23 cellular contexts compared by ENCODE assay signal in genomic region chr9:136014928-136015633, GRCh38. TPM values are rescaled to one million over a fixed set of nuclear protein-coding genes. Genes with fewer than 3 reads are reported as not detected.
A peak's percentile ranks its signal among the peaks of the same experiment; 100 is the strongest.
DNase-seq lines count a peak whose midpoint lies in the region; ATAC-seq, FAIRE-seq and TF ChIP-seq lines count a peak whose summit lies in the region.
"Had no signal": no experiment of that assay in that cellular context is flagged by ENCODE, and none has a peak within 500 bp of the region (broad histone marks: within the 10 kb centered on the region; RNA-seq: fewer than 3 reads in every experiment).

No MANE protein-coding gene starts in this region.

- no peaks in the 10 kb centered on the region for H3K27me3 ChIP-seq in H1 (replicated peaks in 1 of 4; ENCODE audit: control insufficient read depth in 3 of 4, extremely low read depth in 1 of 4, insufficient read depth in 3 of 4, low read length in 3 of 4)
- H3K27me3 ChIP-seq in lower lobe of right lung (ENCODE audit: low read depth) = no peaks in the 10 kb centered on the region
- H3K27me3 ChIP-seq in upper lobe of right lung = no peaks in the 10 kb centered on the region
- H3K27me3 ChIP-seq: esophagus muscularis mucosa, SJCRH30 had no signal

- no peak for TF ChIP-seq POLR2A in H1 (IDR thresholded peaks at IDR 0.05; ENCODE audit: control extremely low read depth in 1 of 2, low read depth in 2 of 2, low read length in 2 of 2)

- 89% methylated on average over 14 of the region's 19 CpGs; no CpG with 5 or more reads in 1 of the 2 experiments for WGBS in H1 (ENCODE audit: extremely low coverage in 1 of 2, insufficient coverage in 1 of 2, insufficient read length in 1 of 2, insufficient replicate concordance in 2 of 2, low coverage in 1 of 2, low lambda C conversion rate in 2 of 2, missing lambda C conversion rate in 1 of 2), 2 experiments

- peak overlapping the region; percentile 95 for H4K91ac ChIP-seq in H1 (replicated peaks; ENCODE audit: insufficient read length, low read length)

- H3K36me3 ChIP-seq in H1 (ENCODE audit: control insufficient read depth in 2 of 4, insufficient read depth in 4 of 4, low read length in 3 of 4) (no peaks in the 10 kb centered on the region; a peak in 1 of 8 replicates), lower lobe of right lung (peaks cover 42% of the 10 kb centered on the region), upper lobe of right lung (peaks cover 22% of the 10 kb centered on the region)
- H3K36me3 ChIP-seq: SJCRH30 had no signal

- POLR2A ChIA-PET in H1 (lab: Charles Lee; ENCODE audit: partially characterized antibody) = interaction anchor here (1.5 kb wide), 1 partner anchor 26 kb away, joined by 3 read pairs; no protein-coding TSS in a partner anchor

- CTCF ChIA-PET in H1 (lab: Charles Lee; ENCODE audit: partially characterized antibody) = interaction anchor here (0.7 to 1.6 kb wide), 7 partner anchors 26 to 156 kb away, joined by 3 to 6 read pairs (median 4); no protein-coding TSS in a partner anchor

- intact Hi-C loops in cardiac septum (cut with DNase I) (no loop called here), left cardiac atrium (cut with DNase I) (no loop called here), lower lobe of right lung (cut with DNase I) (no loop called here), upper lobe of right lung (cut with DNase I) (no loop called here)

- no peak for FAIRE-seq in H1 (lab: Jason Lieb, UNC)
- FAIRE-seq: astrocyte, frontal cortex, keratinocyte had no signal

- 0 out of 2 replicates have a peak overlapping the region, but pooled peaks have one; percentile 36 for H2BK15ac ChIP-seq in H1 (ENCODE audit: low read length)

- peaks cover 0 to 6% of the 10 kb centered on the region in 2 experiments for H4K20me1 ChIP-seq in H1 (replicated peaks in 1 of 2; ENCODE audit: control insufficient read depth in 1 of 2, insufficient read depth in 2 of 2, low read length in 2 of 2)

- DNase-seq in cardiac septum (ENCODE audit: low spot score) (peak; percentile 38), left cardiac atrium (no peak), H1 (ENCODE audit: low read depth in 1 of 2, low spot score in 2 of 2) (no peak), lower lobe of right lung (peak; percentile 33), upper lobe of right lung (peak; percentile 53), NCI-H187 treated with DMSO at 0.1 percent for 48 hours (lab: John Stamatoyannopoulos, UW) (no peak), anterior cingulate cortex (lab: John Stamatoyannopoulos, UW) (no peak)
- DNase-seq: activated CD4-positive, alpha-beta T cell treated with anti-CD3 and anti-CD28 coated beads, Interleukin-2, amount 10 ng/mL, durations not matched to agents 24 days and 14 days; activated naive CD4-positive, alpha-beta T cell; CD4-positive, CD25-positive, alpha-beta regulatory T cell; cerebellar nuclear complex; effector CD4-positive, alpha-beta T cell; mesendoderm; naive B cell; NCI-H1105 treated with DMSO at 0.1 percent for 48 hours; NCI-H2081; PC-3 had no signal

- no peak overlapping the region; the same call in 1 of the 2 replicates for H2AK5ac ChIP-seq in H1 (ENCODE audit: low read depth, low read length)

- no peak for TF ChIP-seq RAD21 in H1 (IDR thresholded peaks at IDR 0.05 in 1 of 2, conservative IDR thresholded peaks at IDR 0.05 in 1 of 2; ENCODE audit: low read depth in 2 of 2, low read length in 2 of 2)

- H3K56ac ChIP-seq in H1 (replicated peaks; ENCODE audit: insufficient read length, low read depth, low read length) = no peak overlapping the region

- no peak overlapping the region for H3K4me2 ChIP-seq in H1 (ENCODE audit: insufficient read depth in 1 of 2, low read depth in 2 of 2, low read length in 2 of 2)

- no peak overlapping the region for H2BK12ac ChIP-seq in H1 (ENCODE audit: low read depth, low read length)

- no peak overlapping the region for H3K23ac ChIP-seq in H1 (ENCODE audit: insufficient read length)

- H3K4me1 ChIP-seq in H1 (replicated peaks in 1 of 4; ENCODE audit: control insufficient read depth in 3 of 4, insufficient read depth in 4 of 4, low read length in 3 of 4) (peaks cover 0 to 40% (median 26%) of the 10 kb centered on the region in 4 experiments; a peak in 6 of 7 replicates), lower lobe of right lung (peaks cover 55% of the 10 kb centered on the region), upper lobe of right lung (peaks cover 21% of the 10 kb centered on the region)

- H3K27ac ChIP-seq in H1 (ENCODE audit: low read depth, low read length) (no peak overlapping the region), lower lobe of right lung (peak overlapping the region; percentile 18), upper lobe of right lung (peak overlapping the region; percentile 17)
- H3K27ac ChIP-seq: SJCRH30 had no signal

- no peak overlapping the region for H2AFZ ChIP-seq in H1 (ENCODE audit: low read length)

- H2BK20ac ChIP-seq in H1 (ENCODE audit: low read length) = no peak overlapping the region

- H3K23me2 ChIP-seq in H1 (ENCODE audit: low read depth, low read length) = no peaks in the 10 kb centered on the region

- no peak overlapping the region for H4K5ac ChIP-seq in H1 (ENCODE audit: insufficient read length, low read depth, low read length)

- no peak overlapping the region for H3K4ac ChIP-seq in H1 (replicated peaks; ENCODE audit: insufficient read length, low read depth, low read length)

- no peak for ATAC-seq in left cardiac atrium
- ATAC-seq in lower lobe of right lung = no peak
- no peak for ATAC-seq in upper lobe of right lung
- no peak for ATAC-seq in HG02981 (IDR thresholded peaks at IDR 0.05; ENCODE audit: unreplicated experiment)
- ATAC-seq: PC-3 had no signal

- no peak overlapping the region for H3K9ac ChIP-seq in H1 (replicated peaks in 1 of 4; ENCODE audit: extremely low read depth in 1 of 4, low read depth in 3 of 4, low read length in 3 of 4)

- H2BK120ac ChIP-seq in H1 (replicated peaks; ENCODE audit: low read depth, low read length) = no peak overlapping the region

- H4K8ac ChIP-seq in H1 (ENCODE audit: extremely low read depth, insufficient read depth, low read length) = no peak overlapping the region; the same call in 1 of the 2 replicates

- H2BK5ac ChIP-seq in H1 (ENCODE audit: low read depth, low read length) = no peak overlapping the region

- H3K4me3 ChIP-seq in H1 (ENCODE audit: extremely low read depth in 1 of 4, insufficient read depth in 2 of 4, low read depth in 3 of 4, low read length in 4 of 4) = no peak overlapping the region
- H3K4me3 ChIP-seq in lower lobe of right lung = no peak overlapping the region
- H3K4me3 ChIP-seq in upper lobe of right lung = no peak overlapping the region
- H3K4me3 ChIP-seq: esophagus muscularis mucosa, SJCRH30 had no signal

- H3K18ac ChIP-seq in H1 (ENCODE audit: extremely low read depth, low read length) = no peak overlapping the region

- H3K14ac ChIP-seq in H1 (ENCODE audit: insufficient read length) = no peak overlapping the region

- no peak for TF ChIP-seq EP300 in H1 (IDR thresholded peaks at IDR 0.05; ENCODE audit: borderline replicate concordance in 1 of 2, low read depth in 2 of 2, low read length in 2 of 2)

- no peaks in the 10 kb centered on the region for H3K9me3 ChIP-seq in H1 (ENCODE audit: insufficient read depth in 2 of 2, low read depth in 1 of 2, low read length in 1 of 2)
- no peaks in the 10 kb centered on the region for H3K9me3 ChIP-seq in lower lobe of right lung
- no peaks in the 10 kb centered on the region for H3K9me3 ChIP-seq in upper lobe of right lung
- H3K9me3 ChIP-seq: esophagus muscularis mucosa, SJCRH30 had no signal

- peaks cover 3% of the 10 kb centered on the region; the same call in 1 of the 2 replicates for H3K79me1 ChIP-seq in H1 (ENCODE audit: low read depth, low read length)

- no peak for TF ChIP-seq CTCF in H1 (IDR thresholded peaks at IDR 0.05; ENCODE audit: control extremely low read depth in 1 of 3, insufficient read depth in 1 of 3, low read depth in 1 of 3, low read length in 3 of 3)
- TF ChIP-seq CTCF in lower lobe of right lung (IDR thresholded peaks at IDR 0.05) = no peak
- no peak for TF ChIP-seq CTCF in upper lobe of right lung (IDR thresholded peaks at IDR 0.05)

- H3K79me2 ChIP-seq in H1 (ENCODE audit: control insufficient read depth in 1 of 2, insufficient read depth in 2 of 2, low read length in 2 of 2) = peaks cover 0 to 3% of the 10 kb centered on the region in 2 experiments; a peak in 2 of 4 replicates

RNA-seq across cellular contexts. Expression of gene UBAC1, which starts 53.9 kb away (rescaled TPM):
- total RNA-seq in cardiac septum (90.3 TPM), left cardiac atrium (10 to 100 TPM; 64.9 to 65.7 TPM), lower lobe of right lung (40.3 TPM), upper lobe of right lung (30.1 TPM)
- 59.3 and 63.1 TPM in 2 replicates for total RNA-seq in H1 (2021; fragmentation: NEBNext Ultra II Directional; extraction: Animal tissue kit (Norgen Biotek cat#: 25700))
- 85.2 and 105 TPM in 2 replicates for polyA plus RNA-seq in H1 (2011; rRNA removed)
- polyA plus RNA-seq in H1 (2011; cell fraction: cytosol; rRNA removed) = 74.8 TPM
- polyA plus RNA-seq in H1 (2011; cell fraction: nucleus; rRNA removed) = 68.0 TPM
- polyA plus RNA-seq in H1 (2012, experiment 1 of 2) = 40.4 to 56.7 TPM (median 50.5 TPM) in 4 replicates
- 65.3 TPM for polyA plus RNA-seq in H1 (2012, experiment 2 of 2)
- polyA plus RNA-seq in H1 (2013, experiment 1 of 2) = 51.1 TPM
- polyA plus RNA-seq in H1 (2013, experiment 2 of 2) = 54.0 TPM
- polyA minus RNA-seq in H1 (2011; rRNA and poly(A)+ RNA removed) = 21.6 and 41.3 TPM in 2 replicates
- polyA minus RNA-seq in H1 (2011; cell fraction: cytosol; rRNA and poly(A)+ RNA removed) = 26.6 TPM
- 19.2 TPM for polyA minus RNA-seq in H1 (2011; cell fraction: nucleus; rRNA and poly(A)+ RNA removed)

Comparison
In these comparisons a context has a peak if more than half of its experiments do, and no peak if none do; other contexts are left out.
1. DNase-seq: peak in cardiac septum (single experiment), lower lobe of right lung (single experiment) and upper lobe of right lung (single experiment); none in left cardiac atrium (single experiment), H1 (0 of 2), NCI-H187 treated with DMSO at 0.1 percent for 48 hours (single experiment) and anterior cingulate cortex (0 of 58).